ENCODE assay signal across 22 cellular contexts in genomic region chr12:100337727-100338126, GRCh38. TPM values are rescaled to one million over a fixed set of nuclear protein-coding genes. Genes with fewer than 3 reads are reported as not detected.
DNase-seq lines count a peak whose midpoint lies in the region; ATAC-seq, FAIRE-seq and TF ChIP-seq lines count a peak whose summit lies in the region.
"Had no signal": no experiment of that assay in that cellular context is flagged by ENCODE, and none has a peak within 500 bp of the region (broad histone marks: within the 10 kb centered on the region; RNA-seq: fewer than 3 reads in every experiment).

No MANE protein-coding gene starts in this region.

- H3K36me3 ChIP-seq in liver (ENCODE audit: control insufficient read depth in 4 of 4, insufficient read depth in 3 of 4, low read depth in 1 of 4, low read length in 3 of 4) (peaks cover 0 to 33% (median 17%) of the 10 kb centered on the region in 4 donors), HepG2 (replicated peaks in 1 of 2; ENCODE audit: control insufficient read depth in 1 of 2, insufficient read depth in 2 of 2, low read length in 2 of 2) (peaks cover 1 to 40% of the 10 kb centered on the region in 2 experiments; a peak in 4 of 5 replicates), colonic mucosa (no peaks in the 10 kb centered on the region), Karpas-422 (ENCODE audit: insufficient read depth, low read length) (peaks cover 46% of the 10 kb centered on the region), ascending aorta (peaks cover 14 to 44% of the 10 kb centered on the region in 2 donors)

- TF ChIP-seq CTCF in liver (IDR thresholded peaks at IDR 0.05; ENCODE audit: low read depth, low read length, missing input control) (no peak), HepG2 (CRISPR knock-in tag; IDR thresholded peaks at IDR 0.05) (no peak), colonic mucosa (IDR thresholded peaks at IDR 0.05) (no peak), ascending aorta (IDR thresholded peaks at IDR 0.05) (no peak), CD14-positive monocyte (IDR thresholded peaks at IDR 0.05) (no peak)

- TF ChIP-seq EP300 in HepG2 (IDR thresholded peaks at IDR 0.05; ENCODE audit: low read depth in 2 of 2, low read length in 2 of 2) = no peak
- no peak for TF ChIP-seq EP300 in HepG2 (CRISPR knock-in tag; IDR thresholded peaks at IDR 0.05; ENCODE audit: borderline replicate concordance)

- peaks cover 0 to 12% (median 8%) of the 10 kb centered on the region in 4 donors for H3K4me1 ChIP-seq in liver (ENCODE audit: control insufficient read depth in 4 of 4, insufficient read depth in 4 of 4, low read length in 3 of 4)
- no peaks in the 10 kb centered on the region for H3K4me1 ChIP-seq in HepG2 (ENCODE audit: insufficient read depth, low read length)
- H3K4me1 ChIP-seq in colonic mucosa = no peaks in the 10 kb centered on the region
- peaks cover 5% of the 10 kb centered on the region; the same call in 1 of the 2 replicates for H3K4me1 ChIP-seq in Karpas-422 (ENCODE audit: low read length)
- H3K4me1 ChIP-seq in ascending aorta = no peaks in the 10 kb centered on the region
- H3K4me1 ChIP-seq: BE2C, SJCRH30 had no signal

- CTCF ChIA-PET in HepG2 (lab: Yijun Ruan, JAX; ENCODE audit: low intra/inter-chr PET ratio, low total read pairs) = no interaction called here

- BruUV-seq in HepG2 (replicated peaks; lab: Mats Ljungman, UMichigan) = no TSS peak

- H3K4me3 Mint-ChIP-seq in CD14-positive monocyte = no peak overlapping the region
- H3K4me3 Mint-ChIP-seq: CD4-positive, alpha-beta T cell had no signal

- TF ChIP-seq RAD21 in liver (IDR thresholded peaks at IDR 0.05) (peak; percentile 30 to 40), HepG2 (CRISPR knock-in tag; IDR thresholded peaks at IDR 0.05) (no peak)

- H3K4me1 Mint-ChIP-seq in CD14-positive monocyte = no peaks in the 10 kb centered on the region

- ATAC-seq in HepG2 = no peak
- ATAC-seq: GM12878, Panc1 had no signal

- H2AFZ ChIP-seq in HepG2 (ENCODE audit: low read length) = no peak overlapping the region
- H2AFZ ChIP-seq in Karpas-422 (ENCODE audit: low read length) = no peak overlapping the region

- H3K4me3 ChIP-seq in liver (ENCODE audit: low read depth in 1 of 3, low read length in 3 of 3) = no peak overlapping the region
- H3K4me3 ChIP-seq in HepG2 (replicated peaks in 1 of 3; ENCODE audit: insufficient read depth in 1 of 3, low read depth in 2 of 3, low read length in 3 of 3) = no peak overlapping the region
- H3K4me3 ChIP-seq in colonic mucosa = no peak overlapping the region
- no peak overlapping the region for H3K4me3 ChIP-seq in Karpas-422 (ENCODE audit: low read length)
- no peak overlapping the region for H3K4me3 ChIP-seq in ascending aorta
- H3K4me3 ChIP-seq: GM12878, SJCRH30 had no signal

- no peaks in the 10 kb centered on the region for H3K79me2 ChIP-seq in HepG2 (ENCODE audit: insufficient read depth, low read length)
- H3K79me2 ChIP-seq in Karpas-422 (ENCODE audit: low read length) = no peaks in the 10 kb centered on the region

- peaks cover 0 to 2% (median 0%) of the 10 kb centered on the region in 7 donors for H3K9me3 Mint-ChIP-seq in CD14-positive monocyte

- H3K9me2 ChIP-seq in Karpas-422 (replicated peaks; ENCODE audit: insufficient read depth, low read length) = no peaks in the 10 kb centered on the region

- DNase-seq in HepG2 (ENCODE audit: low spot score) (no peak), colonic mucosa (peak; percentile 74), mucosa of gallbladder (ENCODE audit: low spot score) (peak; percentile 40), HCEC 1CT (no peak), Karpas-422 (no peak), ascending aorta (ENCODE audit: low spot score in 2 of 2) (no peak), CD14-positive monocyte (ENCODE audit: low spot score) (no peak)
- DNase-seq: BE2C; CD4-positive, alpha-beta T cell; NCI-H1436 treated with DMSO at 0.1 percent for 48 hours; NCI-H2081 treated with DMSO at 0.1 percent for 48 hours; NCI-H226; NCI-H524; SJCRH30 had no signal

- no peak for TF ChIP-seq POLR2A in HepG2 (IDR thresholded peaks at IDR 0.05; ENCODE audit: insufficient read depth in 1 of 2, low read depth in 2 of 2, low read length in 2 of 2)

- POLR2A ChIA-PET in HepG2 (lab: Yijun Ruan, JAX) = no interaction called here

- H3K9me3 ChIP-seq in liver (ENCODE audit: control insufficient read depth in 4 of 4, low read length in 3 of 4) (no peaks in the 10 kb centered on the region), HepG2 (ENCODE audit: low read length) (no peaks in the 10 kb centered on the region), colonic mucosa (no peaks in the 10 kb centered on the region), Karpas-422 (ENCODE audit: low read length) (no peaks in the 10 kb centered on the region), ascending aorta (no peaks in the 10 kb centered on the region)
- H3K9me3 ChIP-seq: BE2C, SJCRH30 had no signal

- H3K4me2 ChIP-seq in HepG2 (ENCODE audit: low read depth, low read length) (no peak overlapping the region), Karpas-422 (ENCODE audit: low read depth, low read length, poor library complexity, severe bottlenecking) (no peak overlapping the region)
- H3K4me2 ChIP-seq: KMS-11 had no signal

- H3K36me3 Mint-ChIP-seq in CD14-positive monocyte = peaks cover 61 to 76% of the 10 kb centered on the region in 2 donors

- H3K9ac ChIP-seq in liver (ENCODE audit: low read depth in 1 of 2, low read length in 2 of 2) = no peak overlapping the region
- no peak overlapping the region for H3K9ac ChIP-seq in HepG2 (ENCODE audit: insufficient read depth, low read depth, low read length)
- no peak overlapping the region for H3K9ac ChIP-seq in colonic mucosa (ENCODE audit: low read depth in 2 of 2, low read length in 2 of 2)
- no peak overlapping the region for H3K9ac ChIP-seq in Karpas-422 (ENCODE audit: low read length)
- H3K9ac ChIP-seq: KMS-11 had no signal

- H3K27ac ChIP-seq in liver (ENCODE audit: low read depth in 1 of 2, low read length in 2 of 2) = peak overlapping the region in 1 of 2 donors; percentile 4
- no peak overlapping the region for H3K27ac ChIP-seq in HepG2 (ENCODE audit: extremely low read length, insufficient read depth, low read length)
- H3K27ac ChIP-seq in colonic mucosa = no peak overlapping the region
- no peak overlapping the region for H3K27ac ChIP-seq in Karpas-422 (ENCODE audit: low read length)
- no peak overlapping the region for H3K27ac ChIP-seq in ascending aorta
- H3K27ac ChIP-seq: KMS-11, SJCRH30 had no signal

- in situ Hi-C loops in HepG2 (cut with HindIII; ENCODE audit: extremely low pct_ligation_motif_present, low pct_unique_long_range_greater_than_20kb) = no loop called here

- no peaks in the 10 kb centered on the region for H3K27me3 ChIP-seq in liver (ENCODE audit: control insufficient read depth in 4 of 4, insufficient read depth in 4 of 4, low read length in 3 of 4)
- no peaks in the 10 kb centered on the region for H3K27me3 ChIP-seq in HepG2 (ENCODE audit: control insufficient read depth in 1 of 2, insufficient read depth in 2 of 2, low read length in 2 of 2)
- H3K27me3 ChIP-seq in colonic mucosa = no peaks in the 10 kb centered on the region
- H3K27me3 ChIP-seq in Karpas-422 (ENCODE audit: low read length) = no peaks in the 10 kb centered on the region
- H3K27me3 ChIP-seq in ascending aorta = no peaks in the 10 kb centered on the region
- H3K27me3 ChIP-seq: BE2C, SJCRH30 had no signal

- no peaks in the 10 kb centered on the region for H4K20me1 ChIP-seq in HepG2 (ENCODE audit: insufficient read depth, low read length)
- H4K20me1 ChIP-seq in Karpas-422 (ENCODE audit: insufficient read depth, low read depth, low read length) = no peaks in the 10 kb centered on the region

- H3K27me3 Mint-ChIP-seq in CD14-positive monocyte (ENCODE audit: low read depth in 3 of 3) = no peaks in the 10 kb centered on the region
- H3K27me3 Mint-ChIP-seq: CD4-positive, alpha-beta T cell had no signal

- intact Hi-C loops in HepG2 (cut with micrococcal nuclease; ENCODE audit: unreplicated experiment) (no loop called here), colonic mucosa (cut with DNase I) (loop anchor here (10.0 kb wide), 1 partner anchor 123 kb away; no protein-coding TSS in a partner anchor), ascending aorta (cut with DNase I) (no loop called here), CD14-positive monocyte (cut with micrococcal nuclease) (no loop called here)

- FAIRE-seq in HepG2 (lab: Jason Lieb, UNC) = no peak
- FAIRE-seq: A204.1, H1 had no signal

- H3K27ac Mint-ChIP-seq in CD14-positive monocyte = no peak overlapping the region
- H3K27ac Mint-ChIP-seq: CD4-positive, alpha-beta T cell had no signal

TF ChIP-seq in liver, 16 proteins besides CTCF, POLR2A, EP300 and RAD21 (continues in another document):
- peak in 1 of 2 donors; percentile 7 for TF ChIP-seq JUND (IDR thresholded peaks at IDR 0.05)

RNA-seq across cellular contexts. Expression of gene SLC17A8, which starts 19.1 kb away (rescaled TPM):
- total RNA-seq in liver (1 to 10 TPM in 1 of 2 donors, under 1 TPM in 1; 0.08 to 3.9 TPM), HepG2 (2016; rRNA removed; fragmentation: Illumina TruSeq; extraction: Trizol) (0.10 and 0.15 TPM in 2 replicates), colonic mucosa (1 to 10 TPM in 1 of 2 donors, under 1 TPM in 1; 0.91 to 3.3 TPM), mucosa of gallbladder (not detected), ascending aorta (not detected)
- polyA plus RNA-seq in liver (under 1 TPM; 0.20 to 0.29 TPM), HepG2 (2011; rRNA removed) (0.07 TPM in 1 of 2 replicates, not detected in the other), CD14-positive monocyte (not detected)
- not detected in 2 replicates for total RNA-seq in HepG2 (2016; cell fraction: cytosol; rRNA removed; fragmentation: Illumina TruSeq; extraction: Trizol; ENCODE audit: low read depth)
- total RNA-seq in HepG2 (2016; cell fraction: insoluble cytoplasmic fraction; rRNA removed; fragmentation: Illumina TruSeq; extraction: Trizol) = 0.12 and 0.50 TPM in 2 replicates
- 0.03 and 0.10 TPM in 2 replicates for total RNA-seq in HepG2 (2016; cell fraction: membrane; rRNA removed; fragmentation: Illumina TruSeq; extraction: Trizol)
- 0.16 and 0.22 TPM in 2 replicates for total RNA-seq in HepG2 (2016; cell fraction: nucleus; rRNA removed; fragmentation: Illumina TruSeq; extraction: Trizol)
- 0.04 TPM in 1 of 2 replicates, not detected in the other for polyA plus RNA-seq in HepG2 (2011; cell fraction: cytosol; rRNA removed)
- polyA plus RNA-seq in HepG2 (2011; cell fraction: nucleus; rRNA removed) = not detected in 2 replicates
- 0.05 and 0.21 TPM in 2 replicates for polyA plus RNA-seq in HepG2 (2012)
- polyA plus RNA-seq in HepG2 (2016; cell fraction: cytosol; fragmentation: Illumina TruSeq; extraction: Trizol; ENCODE audit: low read depth) = not detected in 2 replicates
- 0.13 and 0.17 TPM in 2 replicates for polyA plus RNA-seq in HepG2 (2016; cell fraction: insoluble cytoplasmic fraction; fragmentation: Illumina TruSeq; extraction: Trizol; ENCODE audit: low read depth)
- 0.03 and 0.06 TPM in 2 replicates for polyA plus RNA-seq in HepG2 (2016; cell fraction: membrane; fragmentation: Illumina TruSeq; extraction: Trizol; ENCODE audit: low read depth)
- 0.11 and 0.19 TPM in 2 replicates for polyA plus RNA-seq in HepG2 (2016; cell fraction: nucleus; fragmentation: Illumina TruSeq; extraction: Trizol; ENCODE audit: insufficient read depth, low read depth)
- not detected in 2 replicates for polyA minus RNA-seq in HepG2 (2011; rRNA and poly(A)+ RNA removed; ENCODE audit: low replicate concordance)
- not detected in 2 replicates for polyA minus RNA-seq in HepG2 (2011; cell fraction: cytosol; rRNA and poly(A)+ RNA removed)
- polyA minus RNA-seq in HepG2 (2011; cell fraction: nucleus; rRNA and poly(A)+ RNA removed) = 0.25 TPM in 1 of 2 replicates, not detected in the other
- total RNA-seq in Karpas-422 (2014; rRNA removed; shearing (Covaris generic); ENCODE audit: low replicate concordance) = 0.15 TPM in 1 of 2 replicates, not detected in the other
- total RNA-seq: CD4-positive, alpha-beta T cell; GM12878; HT-29; MCF 10A; SJCRH30 had no signal

Comparison
In these comparisons a context has a peak if more than half of its experiments do, and no peak if none do; other contexts are left out.
1. DNase-seq: peak in colonic mucosa (single experiment) and mucosa of gallbladder (single experiment); none in HepG2 (single experiment), HCEC 1CT (single experiment), Karpas-422 (single experiment), ascending aorta (0 of 2) and CD14-positive monocyte (single experiment).